ENCODE assay signal across 24 cellular contexts in the genomic region with DNA sequence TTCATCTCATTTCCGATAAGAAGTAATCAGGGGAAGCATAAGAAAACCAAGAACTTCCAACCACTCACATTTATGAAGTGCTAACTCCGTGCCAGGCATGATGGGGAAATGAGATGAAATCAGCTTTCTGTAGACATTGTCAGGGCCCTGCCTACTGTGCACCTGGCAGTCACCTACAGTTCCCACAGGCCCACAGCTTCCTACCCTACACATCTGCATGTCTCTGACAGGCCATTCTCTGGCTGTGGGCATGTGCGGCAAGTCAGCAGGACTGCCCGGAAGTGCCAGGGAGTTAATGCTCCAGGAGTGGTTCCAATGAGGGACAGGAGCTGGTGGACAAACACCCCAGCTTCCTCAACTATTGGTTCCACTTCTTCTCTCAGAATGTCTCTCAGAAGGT. TPM values are rescaled to one million over a fixed set of nuclear protein-coding genes. Genes with fewer than 3 reads are reported as not detected.
"Had no signal": no experiment of that assay in that cellular context is flagged by ENCODE, and none has a peak within 500 bp of the region (broad histone marks: within the 10 kb centered on the region; RNA-seq: fewer than 3 reads in every experiment).

No MANE protein-coding gene starts in this region.

- H3K27me3 ChIP-seq: MG63 had no signal

- H3K27ac ChIP-seq: RWPE1 had no signal

- H3K36me3 ChIP-seq: MG63 had no signal

- FAIRE-seq: HepG2 had no signal

- ATAC-seq: HepG2, Panc1, PC-3 had no signal

- H3K4me3 ChIP-seq: MG63 had no signal

- H3K9me3 ChIP-seq: MG63, SK-N-SH had no signal

- DNase-seq: IMR-90, Karpas-422, KG1, MG63, NCI-H1092, NCI-H1105 treated with DMSO at 0.1 percent for 48 hours, NCI-H1417 treated with DMSO at 0.1 percent for 48 hours, NCI-H1694 treated with DMSO at 0.1 percent for 48 hours, NCI-H1930, NCI-H2081, NCI-H2107, NCI-H524, NCI-H526 treated with DMSO at 0.1 percent for 48 hours, NCI-H774, PC-3, SW 1271 had no signal

RNA-seq across cellular contexts. Expression of a gene that starts 53.1 kb away (rescaled TPM):
- total RNA-seq: HepG2, HT1080, IMR-90, NCI-H460, OCI-LY7, SK-MEL-5 had no signal
